Comparison of ENCODE assay signal across 8 cellular contexts in the genomic region with DNA sequence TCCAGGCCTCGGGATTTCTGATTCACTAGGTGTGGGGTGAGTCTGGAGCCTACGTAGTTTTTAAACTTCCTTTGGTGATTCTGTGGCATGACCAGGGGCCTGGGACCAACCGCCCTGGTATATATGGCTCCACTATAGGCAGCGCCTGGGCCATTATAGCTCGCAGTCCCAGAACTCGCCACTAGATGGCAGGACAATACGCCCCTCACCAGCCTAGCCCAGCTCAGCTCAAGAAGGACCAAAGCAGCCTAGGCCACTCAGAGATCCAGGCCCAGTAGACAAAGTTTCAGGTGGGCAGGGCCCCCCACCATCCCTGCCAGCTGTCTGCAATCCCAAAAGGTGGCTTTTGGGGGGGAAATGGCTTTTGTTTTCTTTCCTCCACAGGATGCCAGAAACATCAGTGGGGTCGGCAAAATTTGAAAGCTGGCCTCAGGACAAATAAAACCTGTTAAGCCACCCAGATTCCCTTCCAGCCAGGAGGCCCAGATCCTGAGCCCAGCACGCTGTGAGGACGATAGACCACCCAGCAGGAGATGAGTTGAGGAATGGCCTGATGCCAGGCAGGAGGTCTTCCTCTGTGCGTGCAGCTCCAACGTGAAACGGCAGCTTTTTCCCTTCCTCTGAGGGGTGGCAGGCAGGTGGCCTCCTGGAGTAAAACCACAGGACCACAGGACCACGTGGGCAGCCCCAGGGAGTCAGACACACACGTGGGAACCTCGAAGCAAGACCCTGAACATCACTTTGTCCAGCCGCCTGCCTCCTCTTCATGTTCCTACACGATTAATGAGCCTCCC. TPM values are rescaled to one million over a fixed set of nuclear protein-coding genes. Genes with fewer than 3 reads are reported as not detected.
DNase-seq lines count a peak whose midpoint lies in the region; ATAC-seq and TF ChIP-seq lines count a peak whose summit lies in the region.

No MANE protein-coding gene starts in this region.

- H3K27ac ChIP-seq in DND-41 (ENCODE audit: low read length) (no peak overlapping the region), lung (ENCODE audit: low read depth in 1 of 2, low read length in 1 of 2) (no peak overlapping the region)

- H2AFZ ChIP-seq in DND-41 (ENCODE audit: low read depth, low read length), result no peak overlapping the region

- no peaks in the 10 kb centered on the region for H3K79me2 ChIP-seq in DND-41 (ENCODE audit: insufficient read depth, low read length)

- no peaks in the 10 kb centered on the region for H3K36me3 ChIP-seq in DND-41 (ENCODE audit: insufficient read depth, low read length)
- no peaks in the 10 kb centered on the region for H3K36me3 ChIP-seq in lung (ENCODE audit: control insufficient read depth in 2 of 2, insufficient read depth in 2 of 2, low read length in 2 of 2)

- H3K27me3 ChIP-seq in DND-41 (ENCODE audit: insufficient read depth, low read length, poor library complexity), result peaks cover 5% of the 10 kb centered on the region
- no peaks in the 10 kb centered on the region for H3K27me3 ChIP-seq in lung (ENCODE audit: control insufficient read depth, insufficient read depth)

- H4K20me1 ChIP-seq in DND-41 (ENCODE audit: insufficient read depth, low read length), result no peaks in the 10 kb centered on the region

- no peak for TF ChIP-seq POLR2A in GM18505 (IDR thresholded peaks at IDR 0.05; ENCODE audit: borderline replicate concordance, extremely low read depth, insufficient read depth, insufficient read length)

- H3K4me3 ChIP-seq in DND-41 (ENCODE audit: low read depth in 1 of 2, low read length in 2 of 2) (no peak overlapping the region), lung (no peak overlapping the region)

- H3K4me1 ChIP-seq in DND-41 (ENCODE audit: insufficient read depth, low read length), result no peaks in the 10 kb centered on the region
- no peaks in the 10 kb centered on the region for H3K4me1 ChIP-seq in lung (ENCODE audit: control insufficient read depth in 2 of 2, insufficient read depth in 2 of 2, low read length in 2 of 2)

- no peak overlapping the region for H3K4me2 ChIP-seq in DND-41 (ENCODE audit: insufficient read depth, low read length)

- H3K9me3 ChIP-seq in DND-41 (ENCODE audit: insufficient read depth, low read length, severe bottlenecking), result no peaks in the 10 kb centered on the region
- H3K9me3 ChIP-seq in lung (ENCODE audit: control insufficient read depth in 2 of 2, insufficient read depth in 1 of 2, low read length in 1 of 2), result no peaks in the 10 kb centered on the region

- ATAC-seq in DND-41 (ENCODE audit: insufficient read depth, low read depth) (peak; percentile 99), HG02852 (IDR thresholded peaks at IDR 0.05; ENCODE audit: unreplicated experiment) (peak; percentile 52), lung (ENCODE audit: insufficient read depth, low FRiP score) (peak; percentile 91), GM18505 (IDR thresholded peaks at IDR 0.05; ENCODE audit: unreplicated experiment) (no peak)

- DNase-seq in DND-41 (peak; percentile 70), NCI-H526 treated with DMSO at 0.1 percent for 48 hours (lab: John Stamatoyannopoulos, UW) (peak; percentile 44), dedifferentiated amniotic fluid mesenchymal stem cell (ENCODE audit: extremely low spot score) (peak; percentile 66), lung (ENCODE audit: low spot score) (peak; percentile 71)
- DNase-seq in activated CD4-positive, alpha-beta T cell treated with anti-CD3 and anti-CD28 coated beads, Interleukin-2, amount 50 U/mL, for 1 hour, result peak; percentile 69
- peak; percentile 51 for DNase-seq in stimulated activated CD8-positive, alpha-beta memory T cell treated with anti-CD3 and anti-CD28 coated beads, Interleukin-15, amount 100 ng/mL, for 1 hour (ENCODE audit: low read depth)

- H3K9ac ChIP-seq in DND-41 (ENCODE audit: low read depth, low read length), result no peak overlapping the region

- TF ChIP-seq CTCF in DND-41 (IDR thresholded peaks at IDR 0.05; ENCODE audit: borderline replicate concordance, extremely low read depth, low read length, poor library complexity, severe bottlenecking) (peak; percentile 95), lung (IDR thresholded peaks at IDR 0.05; ENCODE audit: control extremely low read depth, extremely low read depth) (peak; percentile 89)

- 33 to 34% methylated on average over 18 of the region's 18 CpGs for WGBS in lung, 2 donors

RNA-seq across cellular contexts. Expression of a gene that starts 24.8 kb away (rescaled TPM):
- total RNA-seq in lung, result 10 to 100 TPM in 1 of 2 donors, 1 to 10 TPM in 1; 7.7 to 15.1 TPM
- 10 to 100 TPM in 1 of 2 donors, 1 to 10 TPM in 1; 9.3 to 17.8 TPM for polyA plus RNA-seq in lung
